Comparison of ENCODE assay signal across 14 cellular contexts in the genomic region with DNA sequence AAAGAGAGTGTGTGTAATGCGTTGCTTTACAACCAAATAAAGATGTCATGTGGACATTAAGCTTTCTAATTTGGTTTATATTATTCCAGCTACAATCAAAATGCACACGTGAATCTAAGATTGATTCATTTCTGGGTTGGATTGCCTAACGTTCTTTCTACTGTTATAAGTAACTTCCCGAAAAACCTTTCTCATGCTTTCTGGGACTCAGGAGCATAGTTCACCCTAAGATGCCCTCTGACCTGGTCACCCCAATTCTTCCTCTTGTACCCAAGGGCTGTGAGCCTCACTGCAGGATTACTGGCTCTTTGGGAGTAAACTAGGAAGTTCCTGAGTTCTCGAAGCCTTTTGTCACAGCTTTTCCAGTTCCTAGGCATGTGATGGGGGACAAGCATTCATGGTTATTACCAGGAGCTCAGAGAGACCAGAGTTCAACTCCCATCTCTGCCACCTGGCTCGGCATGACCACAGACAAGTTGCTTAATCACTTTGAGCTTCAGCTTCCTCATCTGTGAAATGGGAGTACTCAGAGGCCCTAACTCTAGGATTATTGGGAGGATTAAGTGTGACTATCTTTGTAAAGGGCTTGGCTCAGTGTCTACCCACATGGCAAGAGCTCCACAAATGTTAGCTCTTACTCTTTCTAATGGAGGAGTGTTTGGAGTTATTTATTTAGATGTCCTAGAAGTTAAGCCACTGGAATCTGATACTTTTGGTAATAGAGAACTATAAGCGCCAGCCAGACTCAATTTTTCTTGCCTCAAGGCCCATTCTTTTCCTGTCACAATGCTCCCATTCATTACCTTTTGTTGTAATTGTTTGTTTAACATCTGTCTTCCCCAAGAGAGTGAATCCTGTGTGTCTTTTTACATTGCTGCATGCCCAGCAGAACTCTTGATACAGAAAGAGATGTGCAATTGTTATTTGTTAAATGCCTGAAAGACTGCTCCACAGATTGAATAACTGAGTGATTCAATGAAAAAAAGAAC. TPM values are rescaled to one million over a fixed set of nuclear protein-coding genes. Genes with fewer than 3 reads are reported as not detected.
DNase-seq lines count a peak whose midpoint lies in the region; ATAC-seq and TF ChIP-seq lines count a peak whose summit lies in the region.
"Had no signal": no experiment of that assay in that cellular context is flagged by ENCODE, and none has a peak within 500 bp of the region (broad histone marks: within the 10 kb centered on the region; RNA-seq: fewer than 3 reads in every experiment).

No MANE protein-coding gene starts in this region.

- no peak overlapping the region for H3K27ac Mint-ChIP-seq in endodermal cell
- no peak overlapping the region for H3K27ac Mint-ChIP-seq in activated T-cell treated with anti-CD3 and anti-CD28 coated beads, Interleukin-2, amount 50 U/mL, for 72 hours
- H3K27ac Mint-ChIP-seq: activated naive CD8-positive, alpha-beta T cell treated with anti-CD3 and anti-CD28 coated beads, Interleukin-2, amount 50 U/mL, for 24 hours had no signal

- no peaks in the 10 kb centered on the region for H3K27me3 ChIP-seq in esophagus muscularis mucosa
- H3K27me3 ChIP-seq in endodermal cell (ENCODE audit: control insufficient read depth, insufficient read depth, low read length, poor library complexity, severe bottlenecking): no peaks in the 10 kb centered on the region
- H3K27me3 ChIP-seq: heart left ventricle, neutrophil had no signal

- TF ChIP-seq EP300 in esophagus muscularis mucosa (IDR thresholded peaks at IDR 0.05): peak; percentile 77

- WGBS in esophagus muscularis mucosa: 57% methylated on average over 7 of the region's 7 CpGs
- 79 to 80% methylated on average over 5 to 7 of the region's 7 CpGs for WGBS in endodermal cell (ENCODE audit: insufficient coverage in 1 of 2, insufficient read length in 1 of 2), 2 experiments

- H3K4me1 Mint-ChIP-seq in endodermal cell: peaks cover 26% of the 10 kb centered on the region
- peaks cover 7% of the 10 kb centered on the region for H3K4me1 Mint-ChIP-seq in activated T-cell treated with anti-CD3 and anti-CD28 coated beads, Interleukin-2, amount 50 U/mL, for 72 hours (ENCODE audit: low read depth)
- H3K4me1 Mint-ChIP-seq: activated naive CD8-positive, alpha-beta T cell treated with anti-CD3 and anti-CD28 coated beads, Interleukin-2, amount 50 U/mL, for 24 hours had no signal

- intact Hi-C loops in esophagus muscularis mucosa (cut with DNase I): no loop called here

- H3K4me3 Mint-ChIP-seq in endodermal cell: no peak overlapping the region
- no peak overlapping the region for H3K4me3 Mint-ChIP-seq in activated T-cell treated with anti-CD3 and anti-CD28 coated beads, Interleukin-2, amount 50 U/mL, for 72 hours
- H3K4me3 Mint-ChIP-seq: activated naive CD8-positive, alpha-beta T cell treated with anti-CD3 and anti-CD28 coated beads, Interleukin-2, amount 50 U/mL, for 24 hours had no signal

- H3K27me3 Mint-ChIP-seq in endodermal cell (ENCODE audit: insufficient read depth): peaks cover 5% of the 10 kb centered on the region
- peaks cover 15% of the 10 kb centered on the region for H3K27me3 Mint-ChIP-seq in activated T-cell treated with anti-CD3 and anti-CD28 coated beads, Interleukin-2, amount 50 U/mL, for 72 hours (ENCODE audit: low read depth)

- peaks cover 13% of the 10 kb centered on the region for H3K9me3 Mint-ChIP-seq in endodermal cell
- H3K9me3 Mint-ChIP-seq in activated T-cell treated with anti-CD3 and anti-CD28 coated beads, Interleukin-2, amount 50 U/mL, for 72 hours: peaks cover 0 to 1% of the 10 kb centered on the region in 2 donors
- H3K9me3 Mint-ChIP-seq: activated naive CD8-positive, alpha-beta T cell treated with anti-CD3 and anti-CD28 coated beads, Interleukin-2, amount 50 U/mL, for 24 hours had no signal

- peak overlapping the region; percentile 62 to 79 (median 68) for H3K27ac ChIP-seq in esophagus muscularis mucosa (replicated peaks in 1 of 4)
- H3K27ac ChIP-seq in endodermal cell (ENCODE audit: low read depth, low read length): no peak overlapping the region
- H3K27ac ChIP-seq: neutrophil had no signal

- no peak for TF ChIP-seq POLR2A in esophagus muscularis mucosa (IDR thresholded peaks at IDR 0.05; ENCODE audit: low read depth)

- ATAC-seq in GM21529 (IDR thresholded peaks at IDR 0.05; ENCODE audit: unreplicated experiment) (no peak), GM21528 (IDR thresholded peaks at IDR 0.05; ENCODE audit: low FRiP score, unreplicated experiment) (no peak)
- ATAC-seq in activated T-cell treated with anti-CD3 and anti-CD28 coated beads, Interleukin-2, amount 50 U/mL, for 72 hours (replicated peaks in 1 of 2): no peak
- ATAC-seq: activated naive CD8-positive, alpha-beta T cell treated with anti-CD3 and anti-CD28 coated beads, Interleukin-2, amount 50 U/mL, for 24 hours had no signal

- peaks cover 16 to 37% (median 33%) of the 10 kb centered on the region in 4 donors for H3K4me1 ChIP-seq in esophagus muscularis mucosa
- peaks cover 7% of the 10 kb centered on the region for H3K4me1 ChIP-seq in endodermal cell (ENCODE audit: control insufficient read depth, insufficient read depth, low read length)

- no peak overlapping the region for H3K4me3 ChIP-seq in esophagus muscularis mucosa
- no peak overlapping the region for H3K4me3 ChIP-seq in endodermal cell (ENCODE audit: low read length)
- H3K4me3 ChIP-seq: heart left ventricle had no signal

- no peak for TF ChIP-seq CTCF in esophagus muscularis mucosa (IDR thresholded peaks at IDR 0.05)
- no peak for TF ChIP-seq CTCF in endodermal cell (conservative IDR thresholded peaks at IDR 0.05)

- H3K9me3 ChIP-seq in esophagus muscularis mucosa: peaks cover 0 to 5% (median 0%) of the 10 kb centered on the region in 4 donors
- peaks cover 48% of the 10 kb centered on the region for H3K9me3 ChIP-seq in endodermal cell (ENCODE audit: control insufficient read depth, low read length)
- H3K9me3 ChIP-seq: neutrophil had no signal

- peaks cover 10% of the 10 kb centered on the region for H3K36me3 Mint-ChIP-seq in endodermal cell (ENCODE audit: low read depth)
- no peaks in the 10 kb centered on the region for H3K36me3 Mint-ChIP-seq in activated T-cell treated with anti-CD3 and anti-CD28 coated beads, Interleukin-2, amount 50 U/mL, for 72 hours (ENCODE audit: insufficient read depth in 2 of 2)

- DNase-seq in COR-L47 (lab: John Stamatoyannopoulos, UW) (peak; percentile 18), NCI-H526 (lab: John Stamatoyannopoulos, UW) (peak; percentile 60 to 67), esophagus muscularis mucosa (ENCODE audit: extremely low spot score) (no peak), pons (ENCODE audit: low spot score) (peak; percentile 60), endodermal cell (no peak)
- DNase-seq in activated T-cell treated with anti-CD3 and anti-CD28 coated beads, Interleukin-2, amount 50 U/mL, for 72 hours: no peak
- DNase-seq: activated naive CD8-positive, alpha-beta T cell treated with anti-CD3 and anti-CD28 coated beads, Interleukin-2, amount 50 U/mL, for 24 hours; DMS79; heart left ventricle; NCI-H1092; NCI-H774 had no signal

- H3K36me3 ChIP-seq in esophagus muscularis mucosa (no peaks in the 10 kb centered on the region), endodermal cell (ENCODE audit: control insufficient read depth, insufficient read depth, low read length) (no peaks in the 10 kb centered on the region)
- H3K36me3 ChIP-seq: heart left ventricle, neutrophil had no signal

- H3K9ac ChIP-seq in endodermal cell (ENCODE audit: extremely low read depth, low read length, poor library complexity, severe bottlenecking): no peak overlapping the region

RNA-seq across cellular contexts. Expression of a gene that starts 12.5 kb away (rescaled TPM):
- total RNA-seq in esophagus muscularis mucosa: 100 to 1,000 TPM in 2 of 4 donors, 10 to 100 TPM in 2; 43.2 to 576 (median 131) TPM
- total RNA-seq in endodermal cell: 10 to 100 TPM; 20.7 to 35.7 TPM
- 32.7 TPM for polyA plus RNA-seq in endodermal cell (2013, experiment 1 of 2)
- 42.3 TPM for polyA plus RNA-seq in endodermal cell (2013, experiment 2 of 2)
- total RNA-seq in activated T-cell treated with anti-CD3 and anti-CD28 coated beads, Interleukin-2, amount 50 U/mL, for 72 hours: 1 to 10 TPM; 2.2 to 2.9 TPM

Comparison
In these comparisons a context has a peak if more than half of its experiments do, and no peak if none do; other contexts are left out.
1. DNase-seq: peak in COR-L47 (single experiment), NCI-H526 (2 of 2) and pons (single experiment); none in esophagus muscularis mucosa (single experiment), endodermal cell (single experiment) and activated T-cell treated with anti-CD3 and anti-CD28 coated beads, Interleukin-2, amount 50 U/mL, for 72 hours (0 of 2).
2. RNA of a gene that starts 12.5 kb away (total RNA-seq): 43.2 to 576 TPM in esophagus muscularis mucosa and 20.7 to 35.7 TPM in endodermal cell; 2.2 to 2.9 TPM in activated T-cell treated with anti-CD3 and anti-CD28 coated beads, Interleukin-2, amount 50 U/mL, for 72 hours; every median in the first group is over 4 times any median in the second.